Comparison of ENCODE assay signal across 8 cellular contexts in genomic region chr14:21106506-21107359, GRCh38. TPM values are rescaled to one million over a fixed set of nuclear protein-coding genes. Genes with fewer than 3 reads are reported as not detected.
DNase-seq lines count a peak whose midpoint lies in the region; ATAC-seq lines count a peak whose summit lies in the region.

No MANE protein-coding gene starts in this region.

- ATAC-seq in GM19395 (IDR thresholded peaks at IDR 0.05; ENCODE audit: unreplicated experiment), result no peak

- DNase-seq in DMS153 treated with DMSO at 0.1 percent for 48 hours (lab: John Stamatoyannopoulos, UW; ENCODE audit: unreplicated experiment) (peak; percentile 73), LoVo (ENCODE audit: low spot score) (peak; percentile 79), SHP77 (lab: John Stamatoyannopoulos, UW) (peak; percentile 86 to 91), foreskin melanocyte (peak; percentile 64), occipital lobe (lab: John Stamatoyannopoulos, UW) (peak; percentile 58)
- peak; percentile 37 to 69 (median 52) for DNase-seq in activated naive CD4-positive, alpha-beta T cell (lab: John Stamatoyannopoulos, UW)

- peak overlapping the region; percentile 33 for H3K27ac ChIP-seq in temporal lobe (ENCODE audit: low read depth, low read length)

RNA-seq across cellular contexts. Expression of gene TMEM253, which starts 5.9 kb away (rescaled TPM):
- total RNA-seq in occipital lobe, result not detected
- total RNA-seq in temporal lobe, result not detected

RNA-seq across cellular contexts. Expression of gene ZNF219, which starts 8.3 kb away (rescaled TPM):
- total RNA-seq in occipital lobe (9.7 TPM), temporal lobe (5.7 TPM)

RNA-seq across cellular contexts. Expression of gene ARHGEF40, which starts 36.6 kb away (rescaled TPM):
- total RNA-seq in occipital lobe (15.9 TPM), temporal lobe (15.0 TPM)

RNA-seq across cellular contexts. Expression of gene RNASE8, which starts 49.1 kb away (rescaled TPM):
- not detected for total RNA-seq in occipital lobe
- not detected for total RNA-seq in temporal lobe

RNA-seq across cellular contexts. Expression of gene OR5AU1, which starts 49.1 kb away (rescaled TPM):
- not detected for total RNA-seq in occipital lobe
- not detected for total RNA-seq in temporal lobe
